8 cellular contexts compared by ENCODE assay signal in genomic region chr12:120529641-120530314, GRCh38. TPM values are rescaled to one million over a fixed set of nuclear protein-coding genes. Genes with fewer than 3 reads are reported as not detected.
DNase-seq lines count a peak whose midpoint lies in the region; ATAC-seq and TF ChIP-seq lines count a peak whose summit lies in the region.

No MANE protein-coding gene starts in this region.

- H3K4me1 ChIP-seq in heart right ventricle (peaks cover 0 to 21% (median 16%) of the 10 kb centered on the region in 9 donors), rectal smooth muscle tissue (ENCODE audit: control insufficient read depth, insufficient read depth, low read length) (no peaks in the 10 kb centered on the region)

- H3K9ac ChIP-seq in rectal smooth muscle tissue (ENCODE audit: low read length) = no peak overlapping the region

- CTCF ChIA-PET in activated CD4-positive, alpha-beta T cell treated with anti-CD3 and anti-CD28 coated beads, Interleukin-2, amount 10 ng/mL, durations not matched to agents 7 days and 5 days (lab: Charles Lee) = interaction anchor here (0.7 to 1.8 kb wide), 5 partner anchors 10 to 125 kb away, joined by 3 to 5 read pairs (median 4); no protein-coding TSS in a partner anchor

- H3K36me3 ChIP-seq in heart right ventricle (peaks cover 0 to 10% (median 0%) of the 10 kb centered on the region in 9 donors), rectal smooth muscle tissue (ENCODE audit: control insufficient read depth, insufficient read depth, low read length) (no peaks in the 10 kb centered on the region)

- peak overlapping the region; percentile 99 for H3K27ac Mint-ChIP-seq in activated CD4-positive, alpha-beta T cell treated with anti-CD3 and anti-CD28 coated beads, Interleukin-2, amount 10 ng/mL, durations not matched to agents 7 days and 5 days
- H3K27ac Mint-ChIP-seq in activated T-helper 1 cell treated with anti-CD3 and anti-CD28 coated beads, Interleukin-12 subunit alpha, Interleukin-12 subunit beta, Interleukin-2, Interleukin-4 antibody, amounts not matched to agents 30 ng/mL and 10 ng/mL and 1 ng/mL, durations not matched to agents 14 hours and 24 hours and 36 hours = peak overlapping the region; percentile 99

- H3K27me3 Mint-ChIP-seq in activated CD4-positive, alpha-beta T cell treated with anti-CD3 and anti-CD28 coated beads, Interleukin-2, amount 10 ng/mL, durations not matched to agents 7 days and 5 days = no peaks in the 10 kb centered on the region
- no peaks in the 10 kb centered on the region for H3K27me3 Mint-ChIP-seq in activated T-helper 1 cell treated with anti-CD3 and anti-CD28 coated beads, Interleukin-12 subunit alpha, Interleukin-12 subunit beta, Interleukin-2, Interleukin-4 antibody, amounts not matched to agents 30 ng/mL and 10 ng/mL and 1 ng/mL, durations not matched to agents 14 hours and 24 hours and 36 hours (ENCODE audit: insufficient read depth)

- ATAC-seq in heart right ventricle (peak in 4 of 8 donors; percentile 23 to 31 (median 30)), GM18511 (IDR thresholded peaks at IDR 0.05; ENCODE audit: unreplicated experiment) (no peak), HG02885 (IDR thresholded peaks at IDR 0.05; ENCODE audit: poor library complexity, unreplicated experiment) (no peak)

- H3K9me3 Mint-ChIP-seq in activated CD4-positive, alpha-beta T cell treated with anti-CD3 and anti-CD28 coated beads, Interleukin-2, amount 10 ng/mL, durations not matched to agents 7 days and 5 days = no peaks in the 10 kb centered on the region
- H3K9me3 Mint-ChIP-seq in activated T-helper 1 cell treated with anti-CD3 and anti-CD28 coated beads, Interleukin-12 subunit alpha, Interleukin-12 subunit beta, Interleukin-2, Interleukin-4 antibody, amounts not matched to agents 30 ng/mL and 10 ng/mL and 1 ng/mL, durations not matched to agents 14 hours and 24 hours and 36 hours = no peaks in the 10 kb centered on the region

- no peak for DNase-seq in activated CD4-positive, alpha-beta T cell treated with anti-CD3 and anti-CD28 coated beads, Interleukin-2, amount 10 ng/mL, durations not matched to agents 7 days and 5 days
- no peak for DNase-seq in activated CD4-positive, alpha-beta T cell treated with anti-CD3 and anti-CD28 coated beads, Interleukin-2, amount 50 U/mL, for 1 hour
- DNase-seq in NCI-H2029 (lab: John Stamatoyannopoulos, UW) = peak; percentile 29
- DNase-seq in activated T-helper 1 cell treated with anti-CD3 and anti-CD28 coated beads, Interleukin-12 subunit alpha, Interleukin-12 subunit beta, Interleukin-2, Interleukin-4 antibody, amounts not matched to agents 30 ng/mL and 10 ng/mL and 1 ng/mL, durations not matched to agents 14 hours and 24 hours and 36 hours (ENCODE audit: low spot score) = no peak
- no peak for DNase-seq in heart right ventricle

- no peak for TF ChIP-seq CTCF in heart right ventricle (IDR thresholded peaks at IDR 0.05)

- H3K4me3 Mint-ChIP-seq in activated CD4-positive, alpha-beta T cell treated with anti-CD3 and anti-CD28 coated beads, Interleukin-2, amount 10 ng/mL, durations not matched to agents 7 days and 5 days = peak overlapping the region; percentile 100
- peak overlapping the region; percentile 100 for H3K4me3 Mint-ChIP-seq in activated T-helper 1 cell treated with anti-CD3 and anti-CD28 coated beads, Interleukin-12 subunit alpha, Interleukin-12 subunit beta, Interleukin-2, Interleukin-4 antibody, amounts not matched to agents 30 ng/mL and 10 ng/mL and 1 ng/mL, durations not matched to agents 14 hours and 24 hours and 36 hours

- H3K4me1 Mint-ChIP-seq in activated CD4-positive, alpha-beta T cell treated with anti-CD3 and anti-CD28 coated beads, Interleukin-2, amount 10 ng/mL, durations not matched to agents 7 days and 5 days = peaks cover 38% of the 10 kb centered on the region
- peaks cover 28% of the 10 kb centered on the region for H3K4me1 Mint-ChIP-seq in activated T-helper 1 cell treated with anti-CD3 and anti-CD28 coated beads, Interleukin-12 subunit alpha, Interleukin-12 subunit beta, Interleukin-2, Interleukin-4 antibody, amounts not matched to agents 30 ng/mL and 10 ng/mL and 1 ng/mL, durations not matched to agents 14 hours and 24 hours and 36 hours (ENCODE audit: low read depth)

- peaks cover 7% of the 10 kb centered on the region for H3K36me3 Mint-ChIP-seq in activated CD4-positive, alpha-beta T cell treated with anti-CD3 and anti-CD28 coated beads, Interleukin-2, amount 10 ng/mL, durations not matched to agents 7 days and 5 days (ENCODE audit: low read depth)
- peaks cover 7% of the 10 kb centered on the region for H3K36me3 Mint-ChIP-seq in activated T-helper 1 cell treated with anti-CD3 and anti-CD28 coated beads, Interleukin-12 subunit alpha, Interleukin-12 subunit beta, Interleukin-2, Interleukin-4 antibody, amounts not matched to agents 30 ng/mL and 10 ng/mL and 1 ng/mL, durations not matched to agents 14 hours and 24 hours and 36 hours (ENCODE audit: low read depth)

- intact Hi-C loops in activated T-helper 1 cell treated with anti-CD3 and anti-CD28 coated beads, Interleukin-12 subunit alpha, Interleukin-12 subunit beta, Interleukin-2, Interleukin-4 antibody, amounts not matched to agents 30 ng/mL and 10 ng/mL and 1 ng/mL, durations not matched to agents 14 hours and 24 hours and 36 hours (cut with micrococcal nuclease) = loop anchor here (1.0 to 10.0 kb wide), 5 partner anchors 33 to 1275 kb away; partner anchors contain the start of genes C12orf43, DYNLL1, SETD1B and SIRT4
- intact Hi-C loops in heart right ventricle (cut with DNase I) = loop anchor here in 1 of 10 donors (2.0 kb wide), 1 partner anchor 33 kb away; the partner anchor contains the start of gene DYNLL1

- POLR2A ChIA-PET in activated CD4-positive, alpha-beta T cell treated with anti-CD3 and anti-CD28 coated beads, Interleukin-2, amount 10 ng/mL, durations not matched to agents 7 days and 5 days (lab: Charles Lee) = no interaction called here

- H3K27me3 ChIP-seq in heart right ventricle (no peaks in the 10 kb centered on the region), rectal smooth muscle tissue (ENCODE audit: control insufficient read depth, insufficient read depth, low read length) (no peaks in the 10 kb centered on the region)

- H3K4me3 ChIP-seq in heart right ventricle = peak overlapping the region; percentile 60 to 80 (median 72)
- H3K4me3 ChIP-seq in rectal smooth muscle tissue (ENCODE audit: low read length) = peak overlapping the region; percentile 69

- 38 to 44% methylated on average over 14 of the region's 14 CpGs for WGBS in heart right ventricle, 2 donors

- H3K9me3 ChIP-seq in heart right ventricle = no peaks in the 10 kb centered on the region

- H3K27ac ChIP-seq in heart right ventricle = peak overlapping the region; percentile 64 to 96 (median 93)
- H3K27ac ChIP-seq in rectal smooth muscle tissue (ENCODE audit: low read depth, low read length) = peak overlapping the region; percentile 87

RNA-seq across cellular contexts. Expression of gene COQ5, which starts 0.8 kb away (rescaled TPM):
- total RNA-seq in activated CD4-positive, alpha-beta T cell treated with anti-CD3 and anti-CD28 coated beads, Interleukin-2, amount 10 ng/mL, durations not matched to agents 7 days and 5 days = 10 to 100 TPM; 25.5 to 27.9 TPM
- 27.8 and 29.8 TPM in 2 replicates for total RNA-seq in activated T-helper 1 cell treated with anti-CD3 and anti-CD28 coated beads, Interleukin-12 subunit alpha, Interleukin-12 subunit beta, Interleukin-2, Interleukin-4 antibody, amounts not matched to agents 30 ng/mL and 10 ng/mL and 1 ng/mL, durations not matched to agents 14 hours and 24 hours and 36 hours
- 10 to 100 TPM; 32.0 to 56.0 (median 43.6) TPM for total RNA-seq in heart right ventricle
- polyA plus RNA-seq in heart right ventricle = 10 to 100 TPM; 32.5 to 64.5 TPM

RNA-seq across cellular contexts. Expression of gene RNF10, which starts 4.4 kb away (rescaled TPM):
- total RNA-seq in activated CD4-positive, alpha-beta T cell treated with anti-CD3 and anti-CD28 coated beads, Interleukin-2, amount 10 ng/mL, durations not matched to agents 7 days and 5 days = 100 to 1,000 TPM; 191 to 219 TPM
- 170 and 181 TPM in 2 replicates for total RNA-seq in activated T-helper 1 cell treated with anti-CD3 and anti-CD28 coated beads, Interleukin-12 subunit alpha, Interleukin-12 subunit beta, Interleukin-2, Interleukin-4 antibody, amounts not matched to agents 30 ng/mL and 10 ng/mL and 1 ng/mL, durations not matched to agents 14 hours and 24 hours and 36 hours
- 100 to 1,000 TPM; 228 to 359 (median 271) TPM for total RNA-seq in heart right ventricle
- 100 to 1,000 TPM; 218 to 778 TPM for polyA plus RNA-seq in heart right ventricle

RNA-seq across cellular contexts. Expression of gene DYNLL1, which starts 33.9 kb away (rescaled TPM):
- 100 to 1,000 TPM; 257 to 297 TPM for total RNA-seq in activated CD4-positive, alpha-beta T cell treated with anti-CD3 and anti-CD28 coated beads, Interleukin-2, amount 10 ng/mL, durations not matched to agents 7 days and 5 days
- total RNA-seq in activated T-helper 1 cell treated with anti-CD3 and anti-CD28 coated beads, Interleukin-12 subunit alpha, Interleukin-12 subunit beta, Interleukin-2, Interleukin-4 antibody, amounts not matched to agents 30 ng/mL and 10 ng/mL and 1 ng/mL, durations not matched to agents 14 hours and 24 hours and 36 hours = 341 and 356 TPM in 2 replicates
- total RNA-seq in heart right ventricle = 100 to 1,000 TPM in 9 of 10 donors, 10 to 100 TPM in 1; 94.0 to 227 (median 120) TPM
- polyA plus RNA-seq in heart right ventricle = 100 to 1,000 TPM; 136 to 352 TPM

RNA-seq across cellular contexts. Expression of gene POP5, which starts 51.4 kb away (rescaled TPM):
- total RNA-seq in activated CD4-positive, alpha-beta T cell treated with anti-CD3 and anti-CD28 coated beads, Interleukin-2, amount 10 ng/mL, durations not matched to agents 7 days and 5 days = 10 to 100 TPM; 60.8 to 64.7 TPM
- total RNA-seq in activated T-helper 1 cell treated with anti-CD3 and anti-CD28 coated beads, Interleukin-12 subunit alpha, Interleukin-12 subunit beta, Interleukin-2, Interleukin-4 antibody, amounts not matched to agents 30 ng/mL and 10 ng/mL and 1 ng/mL, durations not matched to agents 14 hours and 24 hours and 36 hours = 83.3 and 85.0 TPM in 2 replicates
- total RNA-seq in heart right ventricle = 10 to 100 TPM; 21.1 to 49.9 (median 36.9) TPM
- 10 to 100 TPM; 31.7 to 59.6 TPM for polyA plus RNA-seq in heart right ventricle
